In the genomic region with DNA sequence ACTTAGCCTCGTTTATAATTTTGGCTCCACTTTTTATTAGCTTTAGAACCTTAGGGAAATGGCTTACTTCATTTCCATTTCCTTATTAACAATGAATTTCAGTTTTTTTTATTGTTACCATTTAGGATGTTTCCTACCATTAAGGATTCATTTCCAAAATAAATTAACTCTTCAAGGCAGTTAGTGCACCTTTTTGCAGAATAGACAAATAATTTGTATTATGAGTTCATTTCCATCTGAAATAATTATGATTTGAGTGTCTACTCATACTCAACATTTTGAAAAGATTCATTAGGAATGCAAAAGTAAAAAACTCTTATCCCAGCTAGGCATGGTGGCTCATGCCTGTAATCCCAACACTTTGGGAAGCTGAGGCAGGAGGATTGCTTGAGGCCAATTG, we compare ENCODE assay signal across 1 cellular context.
TF ChIP-seq lines count a peak whose summit lies in the region.

No MANE protein-coding gene starts in this region.

TF ChIP-seq in A549, 52 proteins besides CTCF, POLR2A, EP300 and RAD21:
- TF ChIP-seq JUN (IDR thresholded peaks at IDR 0.05) (0 out of 5 replicates have a peak, but pooled peaks of 1 of the 2 experiments have one; percentile 4), KDM5A (IDR thresholded peaks at IDR 0.05) (no peak), MAFK (IDR thresholded peaks at IDR 0.05; ENCODE audit: partially characterized antibody) (peak; percentile 74), CBX2 (IDR thresholded peaks at IDR 0.05; ENCODE audit: borderline replicate concordance, low read depth) (no peak)
TF ChIP-seq in A549: peak in this region for 2.
